Comparison of ENCODE assay signal across 7 cellular contexts in the genomic region with DNA sequence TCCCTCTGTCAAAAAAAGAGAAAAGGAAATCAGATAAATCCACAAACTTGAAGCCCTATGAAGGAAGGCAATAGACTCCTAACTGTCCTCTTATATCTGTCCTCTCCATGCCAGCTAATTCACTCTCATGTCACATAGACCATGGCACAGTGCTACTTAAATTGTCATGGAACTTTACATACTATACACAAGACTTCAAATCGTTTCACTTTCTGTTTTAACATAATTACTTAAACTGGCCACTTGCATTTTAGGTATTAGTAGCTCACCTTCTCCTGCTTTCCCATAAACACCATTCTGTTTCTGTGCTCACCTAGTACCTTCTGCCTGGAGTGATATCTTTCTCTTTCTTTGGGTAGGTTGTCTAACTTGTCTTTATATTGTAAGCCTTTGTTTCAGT.
"Had no signal": no experiment of that assay in that cellular context is flagged by ENCODE, and none has a peak within 500 bp of the region (broad histone marks: within the 10 kb centered on the region; RNA-seq: fewer than 3 reads in every experiment).

No MANE protein-coding gene starts in this region.

- H3K4me1 Mint-ChIP-seq: GM23338, H9 had no signal

- H3K4me3 Mint-ChIP-seq: GM23338, H9 had no signal

- DNase-seq: H9, HCEC 1CT, IMR-90 had no signal

- H3K4me3 ChIP-seq: GM23338 had no signal

- FAIRE-seq: H1, H54, HTR-8/SVneo had no signal

- H3K4me2 ChIP-seq: GM23338 had no signal

- H3K27ac Mint-ChIP-seq: GM23338, H9 had no signal

- H3K9me3 Mint-ChIP-seq: GM23338 had no signal

- H2AFZ ChIP-seq: GM23338 had no signal

- ATAC-seq: GM23338 had no signal
